ENCODE assay signal across 8 cellular contexts in genomic region chr6:73580247-73581149, GRCh38. TPM values are rescaled to one million over a fixed set of nuclear protein-coding genes. Genes with fewer than 3 reads are reported as not detected.
DNase-seq lines count a peak whose midpoint lies in the region; ATAC-seq and TF ChIP-seq lines count a peak whose summit lies in the region.

No MANE protein-coding gene starts in this region.

- H3K4me3 Mint-ChIP-seq in chondrocyte (ENCODE audit: unreplicated experiment) = peak overlapping the region; percentile 75

- TF ChIP-seq CTCF in chondrocyte (IDR thresholded peaks at IDR 0.05) = peak; percentile 74

- peak overlapping the region; percentile 100 for H3K27ac Mint-ChIP-seq in chondrocyte (ENCODE audit: unreplicated experiment)

- H3K9me3 Mint-ChIP-seq in chondrocyte (ENCODE audit: low read depth) = peaks cover 3% of the 10 kb centered on the region

- ATAC-seq in GM21737 (IDR thresholded peaks at IDR 0.05; ENCODE audit: unreplicated experiment) = peak; percentile 78
- ATAC-seq in activated CD4-positive, CD25-positive, alpha-beta regulatory T cell treated with anti-CD3 and anti-CD28 coated beads, Interleukin-2, amount 50 U/mL, for 24 hours = peak; percentile 96 to 97

- H3K36me3 Mint-ChIP-seq in chondrocyte (ENCODE audit: low read depth) = peaks cover 2% of the 10 kb centered on the region

- H3K27me3 Mint-ChIP-seq in chondrocyte (ENCODE audit: low read depth) = no peaks in the 10 kb centered on the region

- H3K4me1 Mint-ChIP-seq in chondrocyte (ENCODE audit: low read depth) = peaks cover 39% of the 10 kb centered on the region

- peak; percentile 99 for DNase-seq in Daoy (ENCODE audit: low read depth)
- DNase-seq in KG1 (lab: John Stamatoyannopoulos, UW) = peak; percentile 29
- DNase-seq in chondrocyte (ENCODE audit: low spot score) = no peak
- DNase-seq in left kidney (ENCODE audit: low read depth, low spot score) = peak; percentile 84
- peak; percentile 60 to 69 for DNase-seq in stimulated activated CD4-positive, alpha-beta T cell treated with anti-CD3 and anti-CD28 coated beads, Interleukin-1b, Interleukin-23, amount 100 ng/mL, for 4 hours (ENCODE audit: low read depth in 2 of 2)
- no peak for DNase-seq in NCI-H82 treated with DMSO at 0.1 percent for 48 hours (lab: John Stamatoyannopoulos, UW; ENCODE audit: unreplicated experiment)

RNA-seq across cellular contexts. Expression of gene EEF1A1, which starts 59.7 kb away (rescaled TPM):
- 13,896 and 16,278 TPM in 2 replicates for total RNA-seq in Daoy (2014; rRNA removed; shearing (Covaris generic))
- 8,230 to 8,902 TPM (median 8,643 TPM) in 3 replicates for total RNA-seq in chondrocyte

Comparison
In these comparisons a context has a peak if more than half of its experiments do, and no peak if none do; other contexts are left out.
1. DNase-seq: peak in Daoy (single experiment), KG1 (single experiment), left kidney (single experiment) and stimulated activated CD4-positive, alpha-beta T cell treated with anti-CD3 and anti-CD28 coated beads, Interleukin-1b, Interleukin-23, amount 100 ng/mL, for 4 hours (2 of 2); none in chondrocyte (single experiment) and NCI-H82 treated with DMSO at 0.1 percent for 48 hours (single experiment).